2 cellular contexts compared by ENCODE assay signal in genomic region chr2:98486374-98486981, GRCh38.
TF ChIP-seq lines count a peak whose summit lies in the region.

No MANE protein-coding gene starts in this region.

TF ChIP-seq in HEK293, 187 proteins besides CTCF, POLR2A, EP300 and RAD21:
- peak; percentile 55; the same call in 1 of the 2 replicates for TF ChIP-seq EGR2 (tag by site-specific recombination; IDR thresholded peaks at IDR 0.05; ENCODE audit: low read depth)
- no peak for TF ChIP-seq ZNF560 (tag by site-specific recombination; IDR thresholded peaks at IDR 0.05; ENCODE audit: borderline replicate concordance)
- peak; percentile 25 for TF ChIP-seq ZFHX2 (tag by site-specific recombination; conservative IDR thresholded peaks at IDR 0.05)
- TF ChIP-seq ZNF514 (tag by site-specific recombination; IDR thresholded peaks at IDR 0.05) = no peak
- no peak for TF ChIP-seq ZNF362 (tag by site-specific recombination; IDR thresholded peaks at IDR 0.05)
- no peak for TF ChIP-seq ZNF843 (tag by site-specific recombination; IDR thresholded peaks at IDR 0.05)
- no peak for TF ChIP-seq ZBTB11 (tag by site-specific recombination; conservative IDR thresholded peaks at IDR 0.05; ENCODE audit: low read depth)

TF ChIP-seq in GM12878, 131 proteins besides CTCF, POLR2A, EP300 and RAD21:
- no peak for TF ChIP-seq DPF2 (IDR thresholded peaks at IDR 0.05)
- TF ChIP-seq HCFC1 (IDR thresholded peaks at IDR 0.05; ENCODE audit: low read length) = no peak
- TF ChIP-seq KLF5 (IDR thresholded peaks at IDR 0.05; ENCODE audit: partially characterized antibody) = no peak
- no peak for TF ChIP-seq HSF1 (IDR thresholded peaks at IDR 0.05; ENCODE audit: low read depth, low read length)
- TF ChIP-seq SRF (IDR thresholded peaks at IDR 0.05; ENCODE audit: low read depth in 2 of 2, low read length in 2 of 2) = peak; percentile 19 to 82; a peak in 2 of 4 replicates
- TF ChIP-seq E2F8 (IDR thresholded peaks at IDR 0.05; ENCODE audit: low read depth, partially characterized antibody) = no peak
- no peak for TF ChIP-seq ZNF592 (IDR thresholded peaks at IDR 0.05)
- no peak for TF ChIP-seq YY1 (IDR thresholded peaks at IDR 0.05; ENCODE audit: low read depth, low read length)
- no peak for TF ChIP-seq GATAD2B (conservative IDR thresholded peaks at IDR 0.05; ENCODE audit: low read depth)
- TF ChIP-seq CREB1 (IDR thresholded peaks at IDR 0.05; ENCODE audit: low read depth) = no peak
- TF ChIP-seq POLR2AphosphoS5 (IDR thresholded peaks at IDR 0.05; ENCODE audit: low read length) = 0 out of 2 replicates have a peak, but pooled peaks have one; percentile 38
- TF ChIP-seq ZNF384 (IDR thresholded peaks at IDR 0.05; ENCODE audit: borderline replicate concordance, low read depth, low read length) = no peak
- TF ChIP-seq MLLT1 (IDR thresholded peaks at IDR 0.05) = no peak
- no peak for TF ChIP-seq PRDM15 (CRISPR knock-in tag; IDR thresholded peaks at IDR 0.05)
- TF ChIP-seq TCF7 (IDR thresholded peaks at IDR 0.05; ENCODE audit: borderline replicate concordance) = 0 out of 2 replicates have a peak, but pooled peaks have one; percentile 35
- TF ChIP-seq IKZF1 (conservative IDR thresholded peaks at IDR 0.05) = 0 out of 2 replicates have a peak, but pooled peaks have one; percentile 17
- TF ChIP-seq RUNX3 (IDR thresholded peaks at IDR 0.05; ENCODE audit: low read length) = peak; percentile 26; the same call in 1 of the 2 replicates
TF ChIP-seq in GM12878: peak in this region for 5.
